Comparison of ENCODE assay signal across 16 cellular contexts in the genomic region with DNA sequence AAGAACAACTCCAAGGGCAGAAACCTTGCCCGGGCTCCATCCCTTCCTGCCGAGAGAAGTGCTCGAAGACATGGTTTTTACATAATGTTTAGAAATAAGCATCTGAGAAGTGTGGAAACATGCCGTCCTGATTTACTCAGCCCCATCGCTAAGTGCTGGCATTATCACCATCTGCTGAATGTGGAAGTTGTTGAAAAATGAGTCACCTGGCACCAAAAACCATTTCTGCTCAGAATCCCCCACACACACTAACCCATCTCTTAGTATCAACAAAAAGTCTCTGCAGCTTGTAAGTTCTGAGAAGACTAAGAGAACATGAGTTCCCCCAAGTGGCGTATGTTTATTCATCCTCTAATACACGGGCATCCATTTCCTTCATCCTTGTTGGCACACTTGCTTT. TPM values are rescaled to one million over a fixed set of nuclear protein-coding genes. Genes with fewer than 3 reads are reported as not detected.
DNase-seq lines count a peak whose midpoint lies in the region; ATAC-seq and TF ChIP-seq lines count a peak whose summit lies in the region.
"Had no signal": no experiment of that assay in that cellular context is flagged by ENCODE, and none has a peak within 500 bp of the region (broad histone marks: within the 10 kb centered on the region; RNA-seq: fewer than 3 reads in every experiment).

No MANE protein-coding gene starts in this region.

- H3K27ac Mint-ChIP-seq in osteocyte (ENCODE audit: unreplicated experiment) = no peak overlapping the region
- no peak overlapping the region for H3K27ac Mint-ChIP-seq in activated naive CD4-positive, alpha-beta T cell treated with anti-CD3 and anti-CD28 coated beads, Interleukin-2, amount 50 U/mL, for 72 hours
- H3K27ac Mint-ChIP-seq: CD8-positive, alpha-beta memory T cell had no signal

- H3K27ac ChIP-seq in neuronal stem cell (replicated peaks; ENCODE audit: low read length) = no peak overlapping the region
- H3K27ac ChIP-seq: suprapubic skin had no signal

- TF ChIP-seq POLR2A in NB4 (IDR thresholded peaks at IDR 0.05; ENCODE audit: extremely low read depth, insufficient read length) = no peak

- no peak overlapping the region for H3K18ac ChIP-seq in neuronal stem cell (ENCODE audit: low read length)

- H3K9me3 ChIP-seq in mucosa of descending colon (no peaks in the 10 kb centered on the region), neuronal stem cell (replicated peaks in 1 of 2; ENCODE audit: control insufficient read depth in 2 of 2, insufficient read depth in 1 of 2, low read depth in 1 of 2, low read length in 2 of 2) (no peaks in the 10 kb centered on the region)
- H3K9me3 ChIP-seq: gastrocnemius medialis, suprapubic skin had no signal

- H3K4me3 Mint-ChIP-seq in osteocyte (ENCODE audit: unreplicated experiment) = no peak overlapping the region
- H3K4me3 Mint-ChIP-seq: brain; CD8-positive, alpha-beta memory T cell had no signal

- H3K27me3 ChIP-seq in neuronal stem cell (ENCODE audit: control insufficient read depth in 3 of 3, insufficient read depth in 3 of 3, low read depth in 1 of 3, low read length in 3 of 3) = peaks cover 0 to 14% (median 0%) of the 10 kb centered on the region in 3 experiments
- H3K27me3 ChIP-seq: gastrocnemius medialis, suprapubic skin had no signal

- H4K91ac ChIP-seq in neuronal stem cell (ENCODE audit: low read depth, low read length, poor library complexity) = no peak overlapping the region

- H3K4ac ChIP-seq in neuronal stem cell (ENCODE audit: low read length) = no peak overlapping the region

- H2BK120ac ChIP-seq in neuronal stem cell (ENCODE audit: low read depth, low read length) = no peak overlapping the region

- H2BK15ac ChIP-seq in neuronal stem cell (ENCODE audit: low read length) = no peak overlapping the region

- H2BK5ac ChIP-seq in neuronal stem cell (ENCODE audit: low read length) = no peak overlapping the region

- H2BK12ac ChIP-seq in neuronal stem cell (ENCODE audit: low read length) = no peak overlapping the region

- no peaks in the 10 kb centered on the region for H3K4me1 ChIP-seq in mucosa of descending colon (ENCODE audit: low read depth)
- H3K4me1 ChIP-seq in neuronal stem cell (ENCODE audit: control insufficient read depth in 2 of 2, insufficient read depth in 1 of 2, low read depth in 1 of 2, low read length in 2 of 2) = no peaks in the 10 kb centered on the region

- H3K9me3 Mint-ChIP-seq in osteocyte (ENCODE audit: unreplicated experiment) = no peaks in the 10 kb centered on the region
- no peaks in the 10 kb centered on the region for H3K9me3 Mint-ChIP-seq in activated naive CD4-positive, alpha-beta T cell treated with anti-CD3 and anti-CD28 coated beads, Interleukin-2, amount 50 U/mL, for 72 hours
- H3K9me3 Mint-ChIP-seq: CD8-positive, alpha-beta memory T cell had no signal

- H3K4me3 ChIP-seq in NB4 (ENCODE audit: low read depth, low read length) (no peak overlapping the region), choroid plexus epithelial cell (ENCODE audit: low read depth, low read length) (no peak overlapping the region), mucosa of descending colon (no peak overlapping the region), neuronal stem cell (ENCODE audit: low read length in 2 of 2) (no peak overlapping the region)
- H3K4me3 ChIP-seq: gastrocnemius medialis, suprapubic skin had no signal

- H3K23ac ChIP-seq in neuronal stem cell (ENCODE audit: low read depth, low read length, poor library complexity) = no peak overlapping the region

- H3K36me3 Mint-ChIP-seq in osteocyte (ENCODE audit: unreplicated experiment) = no peaks in the 10 kb centered on the region
- H3K36me3 Mint-ChIP-seq in activated naive CD4-positive, alpha-beta T cell treated with anti-CD3 and anti-CD28 coated beads, Interleukin-2, amount 50 U/mL, for 72 hours = no peaks in the 10 kb centered on the region
- H3K36me3 Mint-ChIP-seq: brain; CD8-positive, alpha-beta memory T cell had no signal

- H2AK5ac ChIP-seq in neuronal stem cell (ENCODE audit: low read depth, low read length) = no peak overlapping the region

- H3K14ac ChIP-seq in neuronal stem cell (ENCODE audit: low read length) = no peak overlapping the region

- peak; percentile 31 for DNase-seq in Ammon's horn (ENCODE audit: low spot score)
- peak; percentile 44 for DNase-seq in NB4 (ENCODE audit: low read depth)
- peak; percentile 82 for DNase-seq in choroid plexus epithelial cell (ENCODE audit: low read depth)
- DNase-seq in mucosa of descending colon = peak in 1 of 3 donors; percentile 6
- no peak for DNase-seq in osteocyte (ENCODE audit: extremely low spot score, unreplicated experiment)
- DNase-seq in NCI-H82 (lab: John Stamatoyannopoulos, UW) = no peak
- no peak for DNase-seq in activated naive CD4-positive, alpha-beta T cell treated with anti-CD3 and anti-CD28 coated beads, Interleukin-2, amount 50 U/mL, for 72 hours (ENCODE audit: low spot score in 2 of 2)
- no peak for DNase-seq in neuronal stem cell (ENCODE audit: low spot score)
- DNase-seq: CD8-positive, alpha-beta memory T cell; gastrocnemius medialis; NCI-H1417 treated with DMSO at 0.1 percent for 48 hours; stimulated activated CD4-positive, alpha-beta T cell treated with anti-CD3 and anti-CD28 coated beads, Interleukin-4, amount 100 ng/mL, for 24 hours; T-helper 9 cell had no signal

- TF ChIP-seq CTCF in NB4 (IDR thresholded peaks at IDR 0.05; ENCODE audit: low read depth, low read length) (no peak), choroid plexus epithelial cell (conservative IDR thresholded peaks at IDR 0.05; ENCODE audit: low read depth, low read length) (peak; percentile 11), mucosa of descending colon (IDR thresholded peaks at IDR 0.05) (no peak), osteocyte (IDR thresholded peaks at IDR 0.05) (no peak)

- peak; percentile 47 for ATAC-seq in mucosa of descending colon
- no peak for ATAC-seq in activated naive CD4-positive, alpha-beta T cell treated with anti-CD3 and anti-CD28 coated beads, Interleukin-2, amount 50 U/mL, for 72 hours
- ATAC-seq: left lobe of liver had no signal

- H3K4me2 ChIP-seq in neuronal stem cell (ENCODE audit: insufficient read depth, low read length, poor library complexity, severe bottlenecking) = no peak overlapping the region

- no peak overlapping the region for H4K8ac ChIP-seq in neuronal stem cell (ENCODE audit: low read depth, low read length)

- no CpG with 5 or more reads among the region's 7 CpGs for WGBS in neuronal stem cell (ENCODE audit: extremely low coverage in 2 of 2, insufficient read length in 2 of 2, insufficient replicate concordance in 1 of 2), 2 donors

- no peak overlapping the region for H3K9ac ChIP-seq in neuronal stem cell (ENCODE audit: low read depth, low read length, poor library complexity)

- no peak overlapping the region for H2AFZ ChIP-seq in neuronal stem cell (ENCODE audit: low read length)

- peaks cover 38% of the 10 kb centered on the region for H3K27me3 Mint-ChIP-seq in osteocyte (ENCODE audit: unreplicated experiment)

- no peaks in the 10 kb centered on the region for H3K79me1 ChIP-seq in neuronal stem cell (ENCODE audit: low read depth, low read length)

- no peaks in the 10 kb centered on the region for H3K36me3 ChIP-seq in mucosa of descending colon (ENCODE audit: low read depth)
- H3K36me3 ChIP-seq in neuronal stem cell (replicated peaks in 1 of 2; ENCODE audit: control insufficient read depth in 2 of 2, insufficient read depth in 2 of 2, low read length in 2 of 2) = no peaks in the 10 kb centered on the region
- H3K36me3 ChIP-seq: gastrocnemius medialis, suprapubic skin had no signal

- H3K4me1 Mint-ChIP-seq in osteocyte (ENCODE audit: unreplicated experiment) = no peaks in the 10 kb centered on the region
- H3K4me1 Mint-ChIP-seq: brain; CD8-positive, alpha-beta memory T cell had no signal

- intact Hi-C loops in mucosa of descending colon (cut with DNase I, micrococcal nuclease) = no loop called here

RNA-seq across cellular contexts. Expression of gene ARL8B, which starts 51.0 kb away (rescaled TPM):
- total RNA-seq in mucosa of descending colon = 10 to 100 TPM; 49.3 to 68.5 (median 57.6) TPM
- total RNA-seq in osteocyte = 85.6 and 86.0 TPM in 2 replicates
- 10 to 100 TPM; 39.7 to 78.1 TPM for total RNA-seq in activated naive CD4-positive, alpha-beta T cell treated with anti-CD3 and anti-CD28 coated beads, Interleukin-2, amount 50 U/mL, for 72 hours
- 34.7 TPM for polyA plus RNA-seq in neuronal stem cell (2013, experiment 1 of 2)
- polyA plus RNA-seq in neuronal stem cell (2013, experiment 2 of 2) = 33.3 TPM

Comparison
In these comparisons a context has a peak if more than half of its experiments do, and no peak if none do; other contexts are left out.
1. DNase-seq: peak in Ammon's horn (single experiment), NB4 (single experiment) and choroid plexus epithelial cell (single experiment); none in osteocyte (single experiment), NCI-H82 (single experiment), activated naive CD4-positive, alpha-beta T cell treated with anti-CD3 and anti-CD28 coated beads, Interleukin-2, amount 50 U/mL, for 72 hours (0 of 2) and neuronal stem cell (single experiment).